Comparison of ENCODE assay signal across 1 cellular context in the genomic region with DNA sequence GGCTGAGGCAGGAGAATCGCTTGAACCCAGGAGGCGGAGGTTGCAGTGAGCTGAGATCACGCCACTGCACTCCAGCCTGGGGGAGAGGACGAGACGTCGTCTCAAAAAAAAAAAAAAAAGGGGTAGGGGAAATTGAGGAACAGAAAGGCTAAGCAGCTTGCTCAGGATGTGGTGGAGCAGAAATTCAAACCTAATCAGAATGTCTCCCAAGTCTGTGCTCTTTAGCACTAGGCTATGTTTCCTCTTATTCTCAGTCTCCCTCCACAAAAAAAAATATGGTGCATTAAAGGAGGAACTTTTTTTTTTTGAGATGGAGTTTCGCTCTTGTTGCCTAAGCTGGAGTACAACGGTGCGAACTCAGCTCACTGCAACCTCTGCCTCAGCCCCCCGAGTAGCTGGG.
TF ChIP-seq lines count a peak whose summit lies in the region.

No MANE protein-coding gene starts in this region.

TF ChIP-seq in GM12878, 131 proteins besides CTCF, POLR2A, EP300 and RAD21 (continued from another document):
- TF ChIP-seq, protein P1, sequence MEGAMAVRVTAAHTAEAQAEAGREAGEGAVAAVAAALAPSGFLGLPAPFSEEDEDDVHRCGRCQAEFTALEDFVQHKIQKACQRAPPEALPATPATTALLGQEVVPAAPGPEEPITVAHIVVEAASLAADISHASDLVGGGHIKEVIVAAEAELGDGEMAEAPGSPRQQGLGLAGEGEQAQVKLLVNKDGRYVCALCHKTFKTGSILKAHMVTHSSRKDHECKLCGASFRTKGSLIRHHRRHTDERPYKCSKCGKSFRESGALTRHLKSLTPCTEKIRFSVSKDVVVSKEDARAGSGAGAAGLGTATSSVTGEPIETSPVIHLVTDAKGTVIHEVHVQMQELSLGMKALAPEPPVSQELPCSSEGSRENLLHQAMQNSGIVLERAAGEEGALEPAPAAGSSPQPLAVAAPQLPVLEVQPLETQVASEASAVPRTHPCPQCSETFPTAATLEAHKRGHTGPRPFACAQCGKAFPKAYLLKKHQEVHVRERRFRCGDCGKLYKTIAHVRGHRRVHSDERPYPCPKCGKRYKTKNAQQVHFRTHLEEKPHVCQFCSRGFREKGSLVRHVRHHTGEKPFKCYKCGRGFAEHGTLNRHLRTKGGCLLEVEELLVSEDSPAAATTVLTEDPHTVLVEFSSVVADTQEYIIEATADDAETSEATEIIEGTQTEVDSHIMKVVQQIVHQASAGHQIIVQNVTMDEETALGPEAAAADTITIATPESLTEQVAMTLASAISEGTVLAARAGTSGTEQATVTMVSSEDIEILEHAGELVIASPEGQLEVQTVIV (IDR thresholded peaks at IDR 0.05; ENCODE audit: borderline replicate concordance, partially characterized antibody) = no peak
- TF ChIP-seq HDAC6 (IDR thresholded peaks at IDR 0.05; ENCODE audit: unreplicated experiment) = no peak
- TF ChIP-seq, protein P2, sequence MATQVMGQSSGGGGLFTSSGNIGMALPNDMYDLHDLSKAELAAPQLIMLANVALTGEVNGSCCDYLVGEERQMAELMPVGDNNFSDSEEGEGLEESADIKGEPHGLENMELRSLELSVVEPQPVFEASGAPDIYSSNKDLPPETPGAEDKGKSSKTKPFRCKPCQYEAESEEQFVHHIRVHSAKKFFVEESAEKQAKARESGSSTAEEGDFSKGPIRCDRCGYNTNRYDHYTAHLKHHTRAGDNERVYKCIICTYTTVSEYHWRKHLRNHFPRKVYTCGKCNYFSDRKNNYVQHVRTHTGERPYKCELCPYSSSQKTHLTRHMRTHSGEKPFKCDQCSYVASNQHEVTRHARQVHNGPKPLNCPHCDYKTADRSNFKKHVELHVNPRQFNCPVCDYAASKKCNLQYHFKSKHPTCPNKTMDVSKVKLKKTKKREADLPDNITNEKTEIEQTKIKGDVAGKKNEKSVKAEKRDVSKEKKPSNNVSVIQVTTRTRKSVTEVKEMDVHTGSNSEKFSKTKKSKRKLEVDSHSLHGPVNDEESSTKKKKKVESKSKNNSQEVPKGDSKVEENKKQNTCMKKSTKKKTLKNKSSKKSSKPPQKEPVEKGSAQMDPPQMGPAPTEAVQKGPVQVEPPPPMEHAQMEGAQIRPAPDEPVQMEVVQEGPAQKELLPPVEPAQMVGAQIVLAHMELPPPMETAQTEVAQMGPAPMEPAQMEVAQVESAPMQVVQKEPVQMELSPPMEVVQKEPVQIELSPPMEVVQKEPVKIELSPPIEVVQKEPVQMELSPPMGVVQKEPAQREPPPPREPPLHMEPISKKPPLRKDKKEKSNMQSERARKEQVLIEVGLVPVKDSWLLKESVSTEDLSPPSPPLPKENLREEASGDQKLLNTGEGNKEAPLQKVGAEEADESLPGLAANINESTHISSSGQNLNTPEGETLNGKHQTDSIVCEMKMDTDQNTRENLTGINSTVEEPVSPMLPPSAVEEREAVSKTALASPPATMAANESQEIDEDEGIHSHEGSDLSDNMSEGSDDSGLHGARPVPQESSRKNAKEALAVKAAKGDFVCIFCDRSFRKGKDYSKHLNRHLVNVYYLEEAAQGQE (IDR thresholded peaks at IDR 0.05; ENCODE audit: low read depth, low read length) = no peak
- no peak for TF ChIP-seq SREBF1 (IDR thresholded peaks at IDR 0.05; ENCODE audit: low read length)
- TF ChIP-seq SPI1 (IDR thresholded peaks at IDR 0.05; ENCODE audit: borderline replicate concordance, insufficient read depth, low read depth, low read length) = peak; percentile 58; the same call in 1 of the 2 replicates
- no peak for TF ChIP-seq HCFC1 (IDR thresholded peaks at IDR 0.05; ENCODE audit: low read length)
- TF ChIP-seq, protein P3, sequence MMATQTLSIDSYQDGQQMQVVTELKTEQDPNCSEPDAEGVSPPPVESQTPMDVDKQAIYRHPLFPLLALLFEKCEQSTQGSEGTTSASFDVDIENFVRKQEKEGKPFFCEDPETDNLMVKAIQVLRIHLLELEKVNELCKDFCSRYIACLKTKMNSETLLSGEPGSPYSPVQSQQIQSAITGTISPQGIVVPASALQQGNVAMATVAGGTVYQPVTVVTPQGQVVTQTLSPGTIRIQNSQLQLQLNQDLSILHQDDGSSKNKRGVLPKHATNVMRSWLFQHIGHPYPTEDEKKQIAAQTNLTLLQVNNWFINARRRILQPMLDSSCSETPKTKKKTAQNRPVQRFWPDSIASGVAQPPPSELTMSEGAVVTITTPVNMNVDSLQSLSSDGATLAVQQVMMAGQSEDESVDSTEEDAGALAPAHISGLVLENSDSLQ (IDR thresholded peaks at IDR 0.05) = no peak
- no peak for TF ChIP-seq ETV6 (conservative IDR thresholded peaks at IDR 0.05 in 1 of 2, IDR thresholded peaks at IDR 0.05 in 1 of 2; ENCODE audit: borderline replicate concordance in 1 of 2, low read depth in 1 of 2)
